ENCODE assay signal across 30 cellular contexts in the genomic region with DNA sequence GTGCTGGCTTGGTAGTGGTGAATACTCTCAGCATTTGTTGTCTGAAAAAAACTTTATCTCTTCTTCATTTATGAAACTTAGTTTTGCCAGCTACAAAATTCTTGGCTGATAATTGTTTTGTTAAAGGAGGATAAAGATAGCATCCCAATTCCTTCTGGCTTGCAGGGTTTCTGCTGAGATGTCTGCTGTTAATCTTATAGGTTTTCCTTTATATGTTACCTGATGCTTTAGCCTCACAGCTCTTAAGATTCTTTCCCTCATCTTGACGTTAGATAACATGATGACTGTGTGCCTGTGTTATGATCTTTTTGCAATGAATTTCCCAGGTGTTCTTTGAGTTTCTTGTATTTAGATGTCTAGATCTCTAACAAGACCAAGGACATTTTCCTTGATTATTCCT.
"Had no signal": no experiment of that assay in that cellular context is flagged by ENCODE, and none has a peak within 500 bp of the region (broad histone marks: within the 10 kb centered on the region; RNA-seq: fewer than 3 reads in every experiment).

No MANE protein-coding gene starts in this region.

- H3K4me3 Mint-ChIP-seq: activated CD4-positive, alpha-beta memory T cell treated with anti-CD3 and anti-CD28 coated beads, Interleukin-2, amount 10 ng/mL, durations not matched to agents 7 days and 5 days; activated CD4-positive, alpha-beta T cell treated with anti-CD3 and anti-CD28 coated beads for 36 hours; activated CD8-positive, alpha-beta memory T cell treated with anti-CD3 and anti-CD28 coated beads, Interleukin-2, amount 10 ng/mL, durations not matched to agents 7 days and 5 days; activated naive CD8-positive, alpha-beta T cell; T-helper 1 cell treated with Interleukin-12 subunit alpha and Interleukin-12 subunit beta and Interleukin-4 antibody, amounts not matched to agents 30 μg/mL and 1 μg/mL, for 36 hours; T-helper 2 cell treated with Interferon-gamma antibody and Interleukin-4, amounts not matched to agents 5 μg/mL and 100 μg/mL, for 36 hours had no signal

- H3K27ac Mint-ChIP-seq: activated CD4-positive, alpha-beta memory T cell treated with anti-CD3 and anti-CD28 coated beads, Interleukin-2, amount 10 ng/mL, durations not matched to agents 7 days and 5 days; activated CD4-positive, alpha-beta T cell treated with anti-CD3 and anti-CD28 coated beads for 36 hours; activated CD8-positive, alpha-beta memory T cell treated with anti-CD3 and anti-CD28 coated beads, Interleukin-2, amount 10 ng/mL, durations not matched to agents 7 days and 5 days; activated naive CD8-positive, alpha-beta T cell; T-helper 2 cell treated with Interferon-gamma antibody and Interleukin-4, amounts not matched to agents 5 μg/mL and 100 μg/mL, for 36 hours had no signal

- H3K27me3 ChIP-seq: brain microvascular endothelial cell had no signal

- ATAC-seq: activated CD4-positive, alpha-beta T cell treated with anti-CD3 and anti-CD28 coated beads for 36 hours; activated CD4-positive, CD25-positive, alpha-beta regulatory T cell treated with anti-CD3 and anti-CD28 coated beads, Interleukin-2, amount 50 U/mL, for 24 hours; activated CD8-positive, alpha-beta memory T cell treated with anti-CD3 and anti-CD28 coated beads, Interleukin-2, amount 10 ng/mL, durations not matched to agents 7 days and 5 days; Panc1 had no signal

- H3K4me1 ChIP-seq: SJCRH30 had no signal

- H3K36me3 ChIP-seq: brain microvascular endothelial cell, SJCRH30 had no signal

- H3K27ac ChIP-seq: brain microvascular endothelial cell, SJCRH30, SK-N-MC had no signal

- H3K4me3 ChIP-seq: SJCRH30, SK-N-MC had no signal

- DNase-seq: activated CD4-positive, alpha-beta memory T cell treated with anti-CD3 and anti-CD28 coated beads, Interleukin-2, amount 10 ng/mL, durations not matched to agents 7 days and 5 days; activated CD4-positive, alpha-beta T cell treated with anti-CD3 and anti-CD28 coated beads for 36 hours; activated CD8-positive, alpha-beta memory T cell treated with anti-CD3 and anti-CD28 coated beads for 24 hours; activated CD8-positive, alpha-beta memory T cell treated with anti-CD3 and anti-CD28 coated beads, Interleukin-2, amount 10 ng/mL, durations not matched to agents 7 days and 5 days; activated CD8-positive, alpha-beta memory T cell treated with anti-CD3 and anti-CD28 coated beads, Interleukin-2, amount 50 U/mL, for 48 hours; activated effector memory CD4-positive, alpha-beta T cell treated with anti-CD3 and anti-CD28 coated beads, Interleukin-2, amount 50 U/mL, for 16 hours; activated naive CD4-positive, alpha-beta T cell treated with Interleukin-2 at 50 U/mL for 16 hours; activated T-cell treated with anti-CD3 and anti-CD28 coated beads, Interleukin-2, amount 50 U/mL, for 48 hours; amniotic stem cell; aorta; brain microvascular endothelial cell; central memory CD4-positive, alpha-beta T cell; MM.1S; MV-4-11; NCI-H1092; NCI-H1436 treated with DMSO at 0.1 percent for 48 hours; NCI-H1694 treated with DMSO at 0.1 percent for 48 hours; NCI-H2029 treated with DMSO at 0.1 percent for 48 hours; NCI-H345; NCI-H524 treated with DMSO at 0.1 percent for 48 hours; SHP77; SJCRH30 had no signal

- FAIRE-seq: colon, TTC549 had no signal
